ENCODE assay signal across 24 cellular contexts in genomic region chr11:103867481-103867880, GRCh38.
DNase-seq lines count a peak whose midpoint lies in the region; TF ChIP-seq lines count a peak whose summit lies in the region.
"Had no signal": no experiment of that assay in that cellular context is flagged by ENCODE, and none has a peak within 500 bp of the region (broad histone marks: within the 10 kb centered on the region; RNA-seq: fewer than 3 reads in every experiment).

No MANE protein-coding gene starts in this region.

- H3K9ac ChIP-seq in mammary epithelial cell (ENCODE audit: insufficient read depth, low read length): no peak overlapping the region
- no peak overlapping the region for H3K9ac ChIP-seq in smooth muscle cell (ENCODE audit: low read depth)
- H3K9ac ChIP-seq in SK-N-SH: no peak overlapping the region
- H3K9ac ChIP-seq: BLaER1 had no signal

- H3K4me3 ChIP-seq in mammary epithelial cell (replicated peaks in 1 of 3; ENCODE audit: insufficient read depth in 1 of 3, low read depth in 2 of 3, low read length in 3 of 3) (no peak overlapping the region), smooth muscle cell (no peak overlapping the region), SK-N-SH (ENCODE audit: low read depth in 2 of 2, low read length in 1 of 2) (no peak overlapping the region)
- H3K4me3 ChIP-seq: BLaER1, GM12878 had no signal

- peaks cover 18% of the 10 kb centered on the region for H3K4me1 Mint-ChIP-seq in MCF 10A (ENCODE audit: insufficient read depth, unreplicated experiment)
- no peaks in the 10 kb centered on the region for H3K4me1 Mint-ChIP-seq in osteocyte (ENCODE audit: unreplicated experiment)
- H3K4me1 Mint-ChIP-seq: CD4-positive, alpha-beta memory T cell; CD4-positive, CD25-positive, alpha-beta regulatory T cell had no signal

- H4K20me1 ChIP-seq in mammary epithelial cell (ENCODE audit: insufficient read depth, low read length) (no peaks in the 10 kb centered on the region), smooth muscle cell (ENCODE audit: low read depth) (no peaks in the 10 kb centered on the region), SK-N-SH (ENCODE audit: insufficient read depth) (no peaks in the 10 kb centered on the region)
- H4K20me1 ChIP-seq: BLaER1 had no signal

- no peak overlapping the region for H3K27ac Mint-ChIP-seq in MCF 10A (ENCODE audit: low read depth, unreplicated experiment)
- no peak overlapping the region for H3K27ac Mint-ChIP-seq in osteocyte (ENCODE audit: unreplicated experiment)
- H3K27ac Mint-ChIP-seq: CD14-positive monocyte; CD4-positive, alpha-beta memory T cell; CD4-positive, CD25-positive, alpha-beta regulatory T cell; CD8-positive, alpha-beta memory T cell had no signal

- peaks cover 8% of the 10 kb centered on the region for H3K9me3 Mint-ChIP-seq in MCF 10A (ENCODE audit: unreplicated experiment)
- no peaks in the 10 kb centered on the region for H3K9me3 Mint-ChIP-seq in osteocyte (ENCODE audit: unreplicated experiment)
- H3K9me3 Mint-ChIP-seq: CD14-positive monocyte; CD4-positive, alpha-beta memory T cell had no signal

- H3F3A ChIP-seq in smooth muscle cell (ENCODE audit: low read depth) (no peaks in the 10 kb centered on the region), SK-N-SH (replicated peaks; ENCODE audit: insufficient read depth) (no peaks in the 10 kb centered on the region)

- CTCF ChIA-PET in mammary epithelial cell (lab: Charles Lee; ENCODE audit: low non-redundant PET) (no interaction called here), MCF 10A (lab: Yijun Ruan, JAX) (interaction anchor here (1.2 kb wide), 1 partner anchor 82 kb away, joined by 3 read pairs; no protein-coding TSS in a partner anchor), SK-N-SH (lab: Yijun Ruan, JAX) (no interaction called here)

- H3K27me3 ChIP-seq in mammary epithelial cell (ENCODE audit: insufficient read depth, low read length) (no peaks in the 10 kb centered on the region), smooth muscle cell (ENCODE audit: low read depth) (no peaks in the 10 kb centered on the region), SK-N-SH (ENCODE audit: insufficient read depth) (no peaks in the 10 kb centered on the region)
- H3K27me3 ChIP-seq: BE2C, BLaER1 had no signal

- H2AFZ ChIP-seq in mammary epithelial cell (ENCODE audit: low read depth, low read length): no peak overlapping the region
- no peak overlapping the region for H2AFZ ChIP-seq in smooth muscle cell (ENCODE audit: low read depth)
- no peak overlapping the region for H2AFZ ChIP-seq in SK-N-SH (ENCODE audit: low read depth)

- BruUV-seq in mammary epithelial cell (replicated peaks; lab: Mats Ljungman, UMichigan) (no TSS peak), MCF 10A (replicated peaks; lab: Mats Ljungman, UMichigan) (no TSS peak)

- 87% methylated on average over 4 of the region's 4 CpGs for WGBS in mammary epithelial cell (ENCODE audit: low coverage, missing lambda C conversion rate)
- 79% methylated on average over 4 of the region's 4 CpGs for WGBS in smooth muscle cell (ENCODE audit: low lambda C conversion rate)
- WGBS in SK-N-SH (ENCODE audit: low lambda C conversion rate): 66% methylated on average over 4 of the region's 4 CpGs

- H3K4me1 ChIP-seq in mammary epithelial cell (ENCODE audit: insufficient read depth, low read length) (no peaks in the 10 kb centered on the region), smooth muscle cell (ENCODE audit: low read depth) (no peaks in the 10 kb centered on the region), SK-N-SH (ENCODE audit: control insufficient read depth in 1 of 2, insufficient read depth in 2 of 2, low read depth in 1 of 2, low read length in 1 of 2) (no peaks in the 10 kb centered on the region; a peak in 1 of 4 replicates)
- H3K4me1 ChIP-seq: BE2C had no signal

- TF ChIP-seq EP300 in SK-N-SH (IDR thresholded peaks at IDR 0.05; ENCODE audit: borderline replicate concordance in 1 of 2, low read depth in 1 of 2, low read length in 1 of 2): no peak

- TF ChIP-seq CTCF in mammary epithelial cell (conservative IDR thresholded peaks at IDR 0.05 in 1 of 2, IDR thresholded peaks at IDR 0.05 in 1 of 2; ENCODE audit: extremely low read depth in 1 of 2, insufficient read depth in 1 of 2, low read depth in 1 of 2, low read length in 2 of 2) (no peak), MCF 10A (IDR thresholded peaks at IDR 0.05; ENCODE audit: unreplicated experiment) (no peak), smooth muscle cell (IDR thresholded peaks at IDR 0.05; ENCODE audit: borderline replicate concordance, insufficient read depth, poor library complexity, severe bottlenecking) (no peak), osteocyte (IDR thresholded peaks at IDR 0.05) (no peak), SK-N-SH (IDR thresholded peaks at IDR 0.05) (no peak)

- no peaks in the 10 kb centered on the region for H3K36me3 ChIP-seq in mammary epithelial cell (ENCODE audit: insufficient read depth, low read length)
- no peaks in the 10 kb centered on the region for H3K36me3 ChIP-seq in smooth muscle cell (ENCODE audit: low read depth)
- no peaks in the 10 kb centered on the region for H3K36me3 ChIP-seq in SK-N-SH (replicated peaks in 1 of 2; ENCODE audit: control insufficient read depth in 1 of 2, insufficient read depth in 2 of 2, low read length in 1 of 2)
- H3K36me3 ChIP-seq: BE2C, BLaER1 had no signal

- intact Hi-C loops in mammary epithelial cell (cut with micrococcal nuclease): no loop called here
- intact Hi-C loops in MCF 10A (cut with micrococcal nuclease): no loop called here

- H3K27ac ChIP-seq in mammary epithelial cell (ENCODE audit: insufficient read depth, low read depth, low read length): no peak overlapping the region
- peak overlapping the region; percentile 30 for H3K27ac ChIP-seq in epithelial cell of prostate
- H3K27ac ChIP-seq in smooth muscle cell (ENCODE audit: low read depth): peak overlapping the region; percentile 33
- no peak overlapping the region for H3K27ac ChIP-seq in SK-N-SH (ENCODE audit: low read depth in 2 of 2, low read length in 1 of 2)
- H3K27ac ChIP-seq: 22Rv1, BLaER1 had no signal

- dilution Hi-C loops in mammary epithelial cell (cut with HindIII; ENCODE audit: low sequenced_read_pairs): no loop called here

- H3K4me2 ChIP-seq in mammary epithelial cell (ENCODE audit: insufficient read depth, low read depth, low read length): no peak overlapping the region
- H3K4me2 ChIP-seq in smooth muscle cell: no peak overlapping the region
- H3K4me2 ChIP-seq in SK-N-SH: no peak overlapping the region
- H3K4me2 ChIP-seq: BLaER1 had no signal

- H3K9me3 ChIP-seq in mammary epithelial cell (replicated peaks; ENCODE audit: insufficient read depth, low read length): no peaks in the 10 kb centered on the region
- H3K9me3 ChIP-seq in smooth muscle cell (replicated peaks; ENCODE audit: low read depth): no peaks in the 10 kb centered on the region
- H3K9me3 ChIP-seq in SK-N-SH: no peaks in the 10 kb centered on the region
- H3K9me3 ChIP-seq: BE2C, BLaER1 had no signal

- H3K79me2 ChIP-seq in mammary epithelial cell (ENCODE audit: insufficient read depth, low read length) (no peaks in the 10 kb centered on the region), smooth muscle cell (ENCODE audit: low read depth) (no peaks in the 10 kb centered on the region), SK-N-SH (ENCODE audit: insufficient read depth) (no peaks in the 10 kb centered on the region)

- no peak for TF ChIP-seq RAD21 in SK-N-SH (IDR thresholded peaks at IDR 0.05; ENCODE audit: low read length)

- DNase-seq in mammary epithelial cell (peak; percentile 10), MCF 10A (ENCODE audit: unreplicated experiment) (no peak), epithelial cell of prostate (ENCODE audit: low read depth, low spot score) (no peak), smooth muscle cell (lab: John Stamatoyannopoulos, UW; ENCODE audit: unreplicated experiment) (no peak), osteocyte (ENCODE audit: extremely low spot score, unreplicated experiment) (no peak), SK-N-SH (no peak)
- DNase-seq: ACHN; BE2C; C1 segment of cervical spinal cord; CD4-positive, alpha-beta memory T cell; CD4-positive, CD25-positive, alpha-beta regulatory T cell; CD8-positive, alpha-beta memory T cell; COR-L47; DMS 273 treated with DMSO at 0.1 percent for 48 hours; DMS153; DMS53; DMS79; DND-41; EL; GDM1 had no signal

- H3K4me3 Mint-ChIP-seq in MCF 10A (ENCODE audit: unreplicated experiment): no peak overlapping the region
- H3K4me3 Mint-ChIP-seq in osteocyte (ENCODE audit: unreplicated experiment): no peak overlapping the region
- H3K4me3 Mint-ChIP-seq: CD14-positive monocyte; CD4-positive, alpha-beta memory T cell; CD4-positive, CD25-positive, alpha-beta regulatory T cell; CD8-positive, alpha-beta memory T cell had no signal

- no peaks in the 10 kb centered on the region for H3K36me3 Mint-ChIP-seq in MCF 10A (ENCODE audit: insufficient read depth, unreplicated experiment)
- H3K36me3 Mint-ChIP-seq in osteocyte (ENCODE audit: unreplicated experiment): no peaks in the 10 kb centered on the region
- H3K36me3 Mint-ChIP-seq: CD14-positive monocyte; CD4-positive, alpha-beta memory T cell; CD4-positive, CD25-positive, alpha-beta regulatory T cell; CD8-positive, alpha-beta memory T cell had no signal

- POLR2A ChIA-PET in MCF 10A (lab: Yijun Ruan, JAX): interaction anchor here (0.6 kb wide), 1 partner anchor 11 kb away, joined by 3 read pairs; no protein-coding TSS in a partner anchor
- POLR2A ChIA-PET in SK-N-SH (lab: Yijun Ruan, JAX): no interaction called here

- in situ Hi-C loops in mammary epithelial cell (cut with MboI; ENCODE audit: low sequenced_read_pairs in 2 of 2): no loop called here

- no peaks in the 10 kb centered on the region for H3K27me3 Mint-ChIP-seq in MCF 10A (ENCODE audit: insufficient read depth, unreplicated experiment)
- H3K27me3 Mint-ChIP-seq in osteocyte (ENCODE audit: unreplicated experiment): no peaks in the 10 kb centered on the region
- H3K27me3 Mint-ChIP-seq: CD4-positive, alpha-beta memory T cell; CD4-positive, CD25-positive, alpha-beta regulatory T cell had no signal

- H3K9me2 ChIP-seq in SK-N-SH: no peaks in the 10 kb centered on the region

TF ChIP-seq in SK-N-SH, 30 proteins besides CTCF, POLR2A, EP300 and RAD21:
- TF ChIP-seq IRF3 (IDR thresholded peaks at IDR 0.05; ENCODE audit: low read depth, low read length) (no peak), FOXJ3 (CRISPR knock-in tag; IDR thresholded peaks at IDR 0.05) (no peak), EZH2phosphoT487 (IDR thresholded peaks at IDR 0.05; ENCODE audit: borderline replicate concordance, low read depth) (no peak), SIN3A (IDR thresholded peaks at IDR 0.05; ENCODE audit: borderline replicate concordance, low read depth, low read length) (no peak), MEF2A (IDR thresholded peaks at IDR 0.05; ENCODE audit: borderline replicate concordance, low read depth) (no peak), SMC3 (IDR thresholded peaks at IDR 0.05; ENCODE audit: low read depth, low read length) (no peak)
TF ChIP-seq in SK-N-SH: peak in this region for 0.

Comparison
In these comparisons a context has a peak if more than half of its experiments do, and no peak if none do; other contexts are left out.
1. H3K27ac ChIP-seq: peak in epithelial cell of prostate (single experiment) and smooth muscle cell (single experiment); none in mammary epithelial cell (single experiment) and SK-N-SH (0 of 2).